Comparison of ENCODE assay signal across 27 cellular contexts in the genomic region with DNA sequence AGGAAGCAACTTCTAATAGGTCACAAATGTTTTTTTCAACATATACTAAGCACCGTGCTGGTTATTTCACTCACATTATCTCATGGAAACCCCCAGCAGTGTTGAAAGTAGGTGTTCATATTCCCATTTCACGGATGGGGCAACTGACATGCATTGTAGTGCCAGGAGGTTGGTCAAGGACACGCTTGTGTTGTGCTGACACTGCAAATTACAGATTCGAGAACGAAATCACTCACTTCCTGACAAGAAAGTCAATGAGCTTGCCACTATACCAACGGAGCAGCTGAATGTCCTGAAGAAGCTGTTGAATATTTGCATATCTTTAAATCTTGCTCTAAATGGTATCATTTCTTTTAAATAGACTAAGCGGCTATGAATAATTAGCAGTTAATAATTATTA.
"Had no signal": no experiment of that assay in that cellular context is flagged by ENCODE, and none has a peak within 500 bp of the region (broad histone marks: within the 10 kb centered on the region; RNA-seq: fewer than 3 reads in every experiment).

No MANE protein-coding gene starts in this region.

- H3K9ac ChIP-seq: neural progenitor cell had no signal

- H3K4me1 ChIP-seq: esophagus squamous epithelium, heart right ventricle, psoas muscle, spleen, transverse colon, upper lobe of right lung, uterus had no signal

- DNase-seq: dermis blood vessel endothelial cell; effector memory CD8-positive, alpha-beta T cell; erythroblast; esophagus squamous epithelium; foreskin melanocyte; glutamatergic neuron; heart right ventricle; kidney; mesenchymal stem cell; mucosa of descending colon; naive B cell; psoas muscle; right cardiac atrium; spleen; stimulated activated CD4-positive, alpha-beta T cell treated with anti-CD3 and anti-CD28 coated beads, Interleukin-4, amount 100 ng/mL, for 4 hours; stimulated activated naive CD8-positive, alpha-beta T cell treated with anti-CD3 and anti-CD28 coated beads, Interleukin-15, Interleukin-2, amounts not matched to agents 100 U/mL and 50 U/mL, for 24 hours; transverse colon; upper lobe of right lung; uterus had no signal

- H3K4me3 ChIP-seq: coronary artery, esophagus squamous epithelium, heart right ventricle, lung, mucosa of descending colon, neural progenitor cell, psoas muscle, skin epidermis, spleen, transverse colon, upper lobe of right lung, uterus had no signal

- H3K9me3 ChIP-seq: esophagus squamous epithelium, mucosa of descending colon, psoas muscle, spleen, transverse colon, upper lobe of right lung, uterus had no signal

- H2AFZ ChIP-seq: neural progenitor cell had no signal

- H3K27me3 ChIP-seq: esophagus squamous epithelium, neural progenitor cell, transverse colon, upper lobe of right lung, uterus had no signal

- ATAC-seq: effector memory CD8-positive, alpha-beta T cell; heart right ventricle; left lobe of liver; mucosa of descending colon; natural killer cell treated with Interleukin-12 subunit alpha and Interleukin-12 subunit beta and Interleukin-15 and Interleukin-18, amount 100 ng/mL, for 72 hours; psoas muscle; right cardiac atrium; stimulated activated memory B cell treated with anti-CD40 and anti-IgM and Interleukin-4, amounts not matched to agents 10 μg/mL and 1 μg/mL and 100 μg/mL, for 72 hours; stimulated activated naive CD8-positive, alpha-beta T cell treated with anti-CD3 and anti-CD28 coated beads, Interleukin-15, Interleukin-2, amounts not matched to agents 100 U/mL and 50 U/mL, for 24 hours; upper lobe of right lung had no signal

- H3K36me3 ChIP-seq: esophagus squamous epithelium, heart right ventricle, neural progenitor cell, spleen, transverse colon, upper lobe of right lung, uterus had no signal

- FAIRE-seq: endometrium, kidney had no signal

- H3K27ac ChIP-seq: coronary artery, esophagus squamous epithelium, heart right ventricle, neural progenitor cell, psoas muscle, skin epidermis, spleen, transverse colon, upper lobe of right lung, uterus had no signal
